In genomic region chr17:73209436-73209835, GRCh38 we compare ENCODE assay signal across 1 cellular context.
TF ChIP-seq lines count a peak whose summit lies in the region.

No MANE protein-coding gene starts in this region.

TF ChIP-seq in GM12878, 131 proteins besides CTCF, POLR2A, EP300 and RAD21:
- no peak for TF ChIP-seq YY1 (IDR thresholded peaks at IDR 0.05; ENCODE audit: low read depth, low read length)
- no peak for TF ChIP-seq SREBF2 (IDR thresholded peaks at IDR 0.05; ENCODE audit: low read length)
- no peak for TF ChIP-seq LARP7 (IDR thresholded peaks at IDR 0.05)
- TF ChIP-seq, protein P1, sequence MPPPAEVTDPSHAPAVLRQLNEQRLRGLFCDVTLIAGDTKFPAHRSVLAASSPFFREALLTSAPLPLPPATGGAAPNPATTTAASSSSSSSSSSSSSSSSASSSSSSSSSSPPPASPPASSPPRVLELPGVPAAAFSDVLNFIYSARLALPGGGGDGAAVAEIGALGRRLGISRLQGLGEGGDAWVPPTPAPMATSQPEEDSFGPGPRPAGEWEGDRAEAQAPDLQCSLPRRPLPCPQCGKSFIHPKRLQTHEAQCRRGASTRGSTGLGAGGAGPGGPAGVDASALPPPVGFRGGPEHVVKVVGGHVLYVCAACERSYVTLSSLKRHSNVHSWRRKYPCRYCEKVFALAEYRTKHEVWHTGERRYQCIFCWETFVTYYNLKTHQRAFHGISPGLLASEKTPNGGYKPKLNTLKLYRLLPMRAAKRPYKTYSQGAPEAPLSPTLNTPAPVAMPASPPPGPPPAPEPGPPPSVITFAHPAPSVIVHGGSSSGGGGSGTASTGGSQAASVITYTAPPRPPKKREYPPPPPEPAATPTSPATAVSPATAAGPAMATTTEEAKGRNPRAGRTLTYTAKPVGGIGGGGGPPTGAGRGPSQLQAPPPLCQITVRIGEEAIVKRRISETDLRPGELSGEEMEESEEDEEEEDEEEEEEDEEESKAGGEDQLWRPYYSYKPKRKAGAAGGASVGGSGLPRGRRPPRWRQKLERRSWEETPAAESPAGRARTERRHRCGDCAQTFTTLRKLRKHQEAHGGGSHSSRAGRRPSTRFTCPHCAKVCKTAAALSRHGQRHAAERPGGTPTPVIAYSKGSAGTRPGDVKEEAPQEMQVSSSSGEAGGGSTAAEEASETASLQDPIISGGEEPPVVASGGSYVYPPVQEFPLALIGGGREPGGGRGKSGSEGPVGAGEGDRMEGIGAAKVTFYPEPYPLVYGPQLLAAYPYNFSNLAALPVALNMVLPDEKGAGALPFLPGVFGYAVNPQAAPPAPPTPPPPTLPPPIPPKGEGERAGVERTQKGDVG (CRISPR knock-in tag; IDR thresholded peaks at IDR 0.05) = no peak
- no peak for TF ChIP-seq KLF5 (IDR thresholded peaks at IDR 0.05; ENCODE audit: partially characterized antibody)
- no peak for TF ChIP-seq KAT2A (conservative IDR thresholded peaks at IDR 0.05; ENCODE audit: control insufficient read depth, low read depth, low read length)
- TF ChIP-seq PBX3 (IDR thresholded peaks at IDR 0.05; ENCODE audit: insufficient replicate concordance, low read depth, low read length) = no peak
- no peak for TF ChIP-seq CBX3 (IDR thresholded peaks at IDR 0.05; ENCODE audit: borderline replicate concordance, low read depth)
- TF ChIP-seq, protein P2, sequence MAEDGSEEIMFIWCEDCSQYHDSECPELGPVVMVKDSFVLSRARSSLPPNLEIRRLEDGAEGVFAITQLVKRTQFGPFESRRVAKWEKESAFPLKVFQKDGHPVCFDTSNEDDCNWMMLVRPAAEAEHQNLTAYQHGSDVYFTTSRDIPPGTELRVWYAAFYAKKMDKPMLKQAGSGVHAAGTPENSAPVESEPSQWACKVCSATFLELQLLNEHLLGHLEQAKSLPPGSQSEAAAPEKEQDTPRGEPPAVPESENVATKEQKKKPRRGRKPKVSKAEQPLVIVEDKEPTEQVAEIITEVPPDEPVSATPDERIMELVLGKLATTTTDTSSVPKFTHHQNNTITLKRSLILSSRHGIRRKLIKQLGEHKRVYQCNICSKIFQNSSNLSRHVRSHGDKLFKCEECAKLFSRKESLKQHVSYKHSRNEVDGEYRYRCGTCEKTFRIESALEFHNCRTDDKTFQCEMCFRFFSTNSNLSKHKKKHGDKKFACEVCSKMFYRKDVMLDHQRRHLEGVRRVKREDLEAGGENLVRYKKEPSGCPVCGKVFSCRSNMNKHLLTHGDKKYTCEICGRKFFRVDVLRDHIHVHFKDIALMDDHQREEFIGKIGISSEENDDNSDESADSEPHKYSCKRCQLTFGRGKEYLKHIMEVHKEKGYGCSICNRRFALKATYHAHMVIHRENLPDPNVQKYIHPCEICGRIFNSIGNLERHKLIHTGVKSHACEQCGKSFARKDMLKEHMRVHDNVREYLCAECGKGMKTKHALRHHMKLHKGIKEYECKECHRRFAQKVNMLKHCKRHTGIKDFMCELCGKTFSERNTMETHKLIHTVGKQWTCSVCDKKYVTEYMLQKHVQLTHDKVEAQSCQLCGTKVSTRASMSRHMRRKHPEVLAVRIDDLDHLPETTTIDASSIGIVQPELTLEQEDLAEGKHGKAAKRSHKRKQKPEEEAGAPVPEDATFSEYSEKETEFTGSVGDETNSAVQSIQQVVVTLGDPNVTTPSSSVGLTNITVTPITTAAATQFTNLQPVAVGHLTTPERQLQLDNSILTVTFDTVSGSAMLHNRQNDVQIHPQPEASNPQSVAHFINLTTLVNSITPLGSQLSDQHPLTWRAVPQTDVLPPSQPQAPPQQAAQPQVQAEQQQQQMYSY (CRISPR knock-in tag; IDR thresholded peaks at IDR 0.05) = no peak
